Comparison of ENCODE assay signal across 1 cellular context in genomic region chr2:24077535-24077877, GRCh38.
TF ChIP-seq lines count a peak whose summit lies in the region.

No MANE protein-coding gene starts in this region.

TF ChIP-seq in HepG2, 621 proteins besides CTCF, POLR2A, EP300 and RAD21:
- TF ChIP-seq ZNF430 (CRISPR knock-in tag; IDR thresholded peaks at IDR 0.05) (0 out of 2 replicates have a peak, but pooled peaks have one; percentile 21), DRAP1 (CRISPR knock-in tag; IDR thresholded peaks at IDR 0.05) (no peak), SRY (CRISPR knock-in tag; IDR thresholded peaks at IDR 0.05) (no peak), NFYB (CRISPR knock-in tag; IDR thresholded peaks at IDR 0.05) (no peak), THAP8 (CRISPR knock-in tag; IDR thresholded peaks at IDR 0.05; ENCODE audit: borderline replicate concordance) (no peak), AKAP8 (CRISPR knock-in tag; IDR thresholded peaks at IDR 0.05) (no peak), TFAP4 (IDR thresholded peaks at IDR 0.05; ENCODE audit: borderline replicate concordance, low read depth) (no peak)
